In the genomic region with DNA sequence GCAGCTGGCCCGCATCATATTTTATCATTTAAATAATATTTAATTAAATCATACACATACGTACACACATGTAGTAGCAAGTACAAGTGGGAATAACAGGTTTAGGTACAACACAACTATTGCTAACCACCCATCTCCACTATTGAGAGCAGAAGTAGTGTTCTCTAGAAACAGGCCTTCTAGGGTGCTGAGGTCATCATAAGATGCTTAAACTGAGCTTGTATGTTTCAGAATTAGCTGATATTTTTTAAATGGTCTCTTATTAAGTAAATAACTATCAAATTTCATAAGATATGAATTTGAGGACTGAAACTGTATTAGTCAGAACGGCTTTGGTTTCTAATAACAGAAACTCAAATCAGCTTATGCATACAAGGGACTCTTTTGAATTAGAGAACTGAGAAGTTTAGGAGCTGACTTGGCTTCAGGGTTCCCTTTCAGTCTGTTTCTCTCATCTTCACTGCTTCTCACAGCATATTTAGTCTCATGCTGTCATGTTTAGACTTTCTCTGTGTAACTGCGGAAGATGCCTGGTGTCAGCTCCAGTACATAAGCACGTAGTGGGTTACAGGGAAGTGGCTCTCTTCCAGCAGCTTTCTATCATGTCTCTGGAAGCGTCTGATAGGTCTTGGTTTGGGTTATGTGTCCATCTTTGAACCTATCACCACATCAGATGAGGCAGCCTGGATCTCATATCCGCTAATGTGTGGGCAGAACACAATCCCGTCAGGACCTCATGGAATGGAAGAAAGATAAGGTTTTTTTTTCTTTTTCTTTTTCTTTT, we compare ENCODE assay signal across 11 cellular contexts. TPM values are rescaled to one million over a fixed set of nuclear protein-coding genes. Genes with fewer than 3 reads are reported as not detected.
DNase-seq lines count a peak whose midpoint lies in the region; ATAC-seq and TF ChIP-seq lines count a peak whose summit lies in the region.
"Had no signal": no experiment of that assay in that cellular context is flagged by ENCODE, and none has a peak within 500 bp of the region (broad histone marks: within the 10 kb centered on the region; RNA-seq: fewer than 3 reads in every experiment).

No MANE protein-coding gene starts in this region.

- TF ChIP-seq POLR2A in adrenal gland (IDR thresholded peaks at IDR 0.05): no peak

- DNase-seq in fibroblast of lung (ENCODE audit: low read depth in 2 of 2) (peak in 1 of 2 donors; percentile 20), adrenal gland (no peak), NCI-H748 treated with DMSO at 0.1 percent for 48 hours (lab: John Stamatoyannopoulos, UW) (no peak)
- DNase-seq in activated CD4-positive, alpha-beta T cell treated with anti-CD3 and anti-CD28 coated beads, Interleukin-2, amount 50 U/mL, for 4 hours: no peak
- no peak for DNase-seq in stimulated activated naive CD8-positive, alpha-beta T cell treated with anti-CD3 and anti-CD28 coated beads, Interleukin-15, amount 100 ng/mL, for 72 hours
- DNase-seq: erythroblast, kidney, T-helper 1 cell had no signal

- H3K9me3 ChIP-seq in fibroblast of lung (ENCODE audit: control insufficient read depth, insufficient read depth, low read depth, low read length) (no peaks in the 10 kb centered on the region), adrenal gland (replicated peaks in 1 of 3) (no peaks in the 10 kb centered on the region)

- no peak overlapping the region for H3K4me3 ChIP-seq in fibroblast of lung (replicated peaks in 1 of 4; ENCODE audit: control extremely low read depth in 1 of 4, insufficient read depth in 1 of 4, low read depth in 3 of 4, low read length in 4 of 4)
- no peak overlapping the region for H3K4me3 ChIP-seq in adrenal gland

- no peaks in the 10 kb centered on the region for H3K4me1 ChIP-seq in fibroblast of lung (ENCODE audit: control insufficient read depth, extremely low read depth, insufficient read depth, low read length)
- H3K4me1 ChIP-seq in adrenal gland (replicated peaks in 1 of 2): no peaks in the 10 kb centered on the region

- no peak overlapping the region for H3K27ac ChIP-seq in fibroblast of lung (ENCODE audit: insufficient read depth, low read length)
- no peak overlapping the region for H3K27ac ChIP-seq in adrenal gland

- H3K27ac Mint-ChIP-seq in stimulated activated naive CD8-positive, alpha-beta T cell treated with anti-CD3 and anti-CD28 coated beads, Interleukin-15, amount 100 ng/mL, for 72 hours: no peak overlapping the region

- 77 to 86% (median 82%) methylated on average over 8 of the region's 8 CpGs for WGBS in adrenal gland, 4 donors

- H3K4me1 Mint-ChIP-seq in stimulated activated naive CD8-positive, alpha-beta T cell treated with anti-CD3 and anti-CD28 coated beads, Interleukin-15, amount 100 ng/mL, for 72 hours: no peaks in the 10 kb centered on the region

- TF ChIP-seq CTCF in fibroblast of lung (conservative IDR thresholded peaks at IDR 0.05 in 1 of 2, IDR thresholded peaks at IDR 0.05 in 1 of 2; ENCODE audit: low read depth in 1 of 2, low read length in 2 of 2): no peak
- no peak for TF ChIP-seq CTCF in adrenal gland (IDR thresholded peaks at IDR 0.05)

- H3K27me3 ChIP-seq in fibroblast of lung (ENCODE audit: control insufficient read depth, insufficient read depth, low read length): no peaks in the 10 kb centered on the region
- no peaks in the 10 kb centered on the region for H3K27me3 ChIP-seq in adrenal gland

- no peaks in the 10 kb centered on the region for H3K79me2 ChIP-seq in fibroblast of lung (ENCODE audit: control insufficient read depth, insufficient read depth, low read length)

- peaks cover 0 to 9% of the 10 kb centered on the region in 2 donors for H3K9me3 Mint-ChIP-seq in stimulated activated naive CD8-positive, alpha-beta T cell treated with anti-CD3 and anti-CD28 coated beads, Interleukin-15, amount 100 ng/mL, for 72 hours

- intact Hi-C loops in adrenal gland (cut with DNase I): no loop called here

- H4K20me1 ChIP-seq in fibroblast of lung (ENCODE audit: control insufficient read depth, extremely low read depth, insufficient read depth, low read length): no peaks in the 10 kb centered on the region

- no peak overlapping the region for H3K9ac ChIP-seq in fibroblast of lung (ENCODE audit: insufficient read depth, low read length)

- no peak overlapping the region for H3K4me2 ChIP-seq in fibroblast of lung (ENCODE audit: extremely low read depth, insufficient read depth, low read length)

- peak overlapping the region; percentile 74 for H2AFZ ChIP-seq in fibroblast of lung (ENCODE audit: low read length)

- peak; percentile 95 for ATAC-seq in GM18873 (IDR thresholded peaks at IDR 0.05; ENCODE audit: low FRiP score, unreplicated experiment)
- peak; percentile 91 for ATAC-seq in GM21619 (IDR thresholded peaks at IDR 0.05; ENCODE audit: unreplicated experiment)
- ATAC-seq in HG03135 (IDR thresholded peaks at IDR 0.05; ENCODE audit: unreplicated experiment): peak; percentile 96
- no peak for ATAC-seq in stimulated activated naive CD8-positive, alpha-beta T cell treated with anti-CD3 and anti-CD28 coated beads, Interleukin-15, amount 100 ng/mL, for 72 hours

- H3K4me3 Mint-ChIP-seq in stimulated activated naive CD8-positive, alpha-beta T cell treated with anti-CD3 and anti-CD28 coated beads, Interleukin-15, amount 100 ng/mL, for 72 hours: no peak overlapping the region

- H3K36me3 ChIP-seq in fibroblast of lung (ENCODE audit: control insufficient read depth, insufficient read depth, low read length) (no peaks in the 10 kb centered on the region), adrenal gland (replicated peaks in 1 of 2) (no peaks in the 10 kb centered on the region)

- H3K27me3 Mint-ChIP-seq in stimulated activated naive CD8-positive, alpha-beta T cell treated with anti-CD3 and anti-CD28 coated beads, Interleukin-15, amount 100 ng/mL, for 72 hours: no peaks in the 10 kb centered on the region

RNA-seq across cellular contexts. Expression of gene OCLN, which starts 25.0 kb away (rescaled TPM):
- total RNA-seq in fibroblast of lung (2.3 and 7.8 TPM in 2 replicates), adrenal gland (1 to 10 TPM in 4 of 8 donors, under 1 TPM in 4; 0.16 to 2.5 (median 1.0) TPM)
- polyA plus RNA-seq in fibroblast of lung (2.7 and 3.1 TPM in 2 replicates), adrenal gland (1 to 10 TPM in 1 of 3 donors, under 1 TPM in 2; 0.35 to 8.8 (median 0.77) TPM)
- polyA plus RNA-seq in fibroblast of lung (2012): 1.1 and 1.3 TPM in 2 replicates
- 0.07 and 2.1 TPM in 2 replicates for polyA minus RNA-seq in fibroblast of lung (ENCODE audit: low replicate concordance)

RNA-seq across cellular contexts. Expression of gene MARVELD2, which starts 52.7 kb away (rescaled TPM):
- total RNA-seq in fibroblast of lung: 1.3 and 2.5 TPM in 2 replicates
- polyA plus RNA-seq in fibroblast of lung: 2.9 and 5.1 TPM in 2 replicates
- polyA plus RNA-seq in fibroblast of lung (2012): 1.1 and 3.0 TPM in 2 replicates
- 2.9 and 4.4 TPM in 2 replicates for polyA minus RNA-seq in fibroblast of lung (ENCODE audit: low replicate concordance)
- total RNA-seq in adrenal gland: 1 to 10 TPM in 3 of 8 donors, under 1 TPM in 5; 0.27 to 1.6 (median 0.89) TPM
- polyA plus RNA-seq in adrenal gland: under 1 TPM; 0.16 to 0.46 (median 0.17) TPM
